ENCODE assay signal across 23 cellular contexts in the genomic region with DNA sequence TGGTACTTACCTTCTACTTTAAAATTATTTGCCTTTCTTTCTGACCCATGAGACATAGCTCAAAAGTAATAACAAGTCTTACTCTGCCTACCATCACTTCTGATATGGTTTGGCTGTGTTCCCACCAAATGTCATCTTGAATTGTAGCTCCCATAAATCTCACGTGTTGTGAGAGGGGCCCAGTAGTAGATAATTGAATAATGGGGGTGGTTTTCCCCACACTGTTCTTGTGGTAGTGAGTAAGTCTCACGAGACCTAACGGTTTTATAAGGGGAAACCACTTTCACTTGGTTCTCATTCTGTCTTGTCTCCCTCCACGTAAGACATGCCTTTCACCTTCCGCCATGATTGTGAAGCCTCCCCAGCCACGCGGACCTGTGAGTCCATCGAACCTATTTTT.
"Had no signal": no experiment of that assay in that cellular context is flagged by ENCODE, and none has a peak within 500 bp of the region (broad histone marks: within the 10 kb centered on the region; RNA-seq: fewer than 3 reads in every experiment).

No MANE protein-coding gene starts in this region.

- FAIRE-seq: bronchial epithelial cell, kidney had no signal

- H3K4me3 Mint-ChIP-seq: activated T-cell treated with anti-CD3 and anti-CD28 coated beads, Interleukin-2, amount 50 U/mL, for 24 hours; activated T-helper 17 cell treated with anti-CD3 and anti-CD28 coated beads, Interleukin-2, amount 50 U/mL, for 72 hours; mesothelial cell of epicardium; natural killer cell had no signal

- H3K27ac ChIP-seq: ascending aorta, coronary artery, epithelial cell of prostate, right atrium auricular region, spleen, testis, upper lobe of left lung, VCaP had no signal

- DNase-seq: activated CD4-positive, CD25-positive, alpha-beta regulatory T cell treated with anti-CD3 and anti-CD28 coated beads, Interleukin-2, amount 50 U/mL, for 72 hours; activated CD8-positive, alpha-beta memory T cell treated with anti-CD3 and anti-CD28 coated beads for 24 hours; activated CD8-positive, alpha-beta memory T cell treated with anti-CD3 and anti-CD28 coated beads, Interleukin-2, amount 50 U/mL, for 4 hours; activated T-cell treated with anti-CD3 and anti-CD28 coated beads, Interleukin-2, amount 50 U/mL, for 24 hours; cerebellar nuclear complex; kidney; natural killer cell; spleen; stimulated activated CD4-positive, alpha-beta T cell treated with anti-CD3 and anti-CD28 coated beads, Interleukin-4, amount 100 ng/mL, for 1 hour; stimulated activated naive CD4-positive, alpha-beta T cell; testis had no signal

- H3K4me1 ChIP-seq: ascending aorta, right atrium auricular region, testis, upper lobe of left lung had no signal

- H3K27ac Mint-ChIP-seq: activated naive CD4-positive, alpha-beta T cell treated with anti-CD3 and anti-CD28 coated beads, Interleukin-2, amount 50 U/mL, for 72 hours; activated T-cell treated with anti-CD3 and anti-CD28 coated beads, Interleukin-2, amount 50 U/mL, for 24 hours; activated T-helper 17 cell treated with anti-CD3 and anti-CD28 coated beads, Interleukin-2, amount 50 U/mL, for 72 hours; mesothelial cell of epicardium had no signal

- H3K36me3 Mint-ChIP-seq: activated naive CD4-positive, alpha-beta T cell treated with anti-CD3 and anti-CD28 coated beads, Interleukin-2, amount 50 U/mL, for 72 hours had no signal

- H3K9me3 ChIP-seq: ascending aorta, right atrium auricular region, spleen, testis, upper lobe of left lung had no signal

- ATAC-seq: activated naive CD4-positive, alpha-beta T cell treated with anti-CD3 and anti-CD28 coated beads, Interleukin-2, amount 50 U/mL, for 72 hours; activated T-helper 17 cell treated with anti-CD3 and anti-CD28 coated beads, Interleukin-2, amount 50 U/mL, for 72 hours; left lobe of liver; natural killer cell had no signal

- H3K36me3 ChIP-seq: ascending aorta, right atrium auricular region, upper lobe of left lung had no signal

- H3K27me3 Mint-ChIP-seq: activated T-cell treated with anti-CD3 and anti-CD28 coated beads, Interleukin-2, amount 50 U/mL, for 24 hours; activated T-helper 17 cell treated with anti-CD3 and anti-CD28 coated beads, Interleukin-2, amount 50 U/mL, for 72 hours had no signal

- H3K27me3 ChIP-seq: ascending aorta, right atrium auricular region, spleen, testis, upper lobe of left lung had no signal

- H3K9me3 Mint-ChIP-seq: activated naive CD4-positive, alpha-beta T cell treated with anti-CD3 and anti-CD28 coated beads, Interleukin-2, amount 50 U/mL, for 72 hours; activated T-cell treated with anti-CD3 and anti-CD28 coated beads, Interleukin-2, amount 50 U/mL, for 24 hours; activated T-helper 17 cell treated with anti-CD3 and anti-CD28 coated beads, Interleukin-2, amount 50 U/mL, for 72 hours; mesothelial cell of epicardium; natural killer cell had no signal

- H3K4me3 ChIP-seq: ascending aorta, coronary artery, lung, right atrium auricular region, spleen, testis, upper lobe of left lung had no signal

- H3K4me1 Mint-ChIP-seq: activated T-helper 17 cell treated with anti-CD3 and anti-CD28 coated beads, Interleukin-2, amount 50 U/mL, for 72 hours had no signal
